ENCODE assay signal across 16 cellular contexts in genomic region chr19:13937479-13938360, GRCh38. TPM values are rescaled to one million over a fixed set of nuclear protein-coding genes. Genes with fewer than 3 reads are reported as not detected.
DNase-seq lines count a peak whose midpoint lies in the region; ATAC-seq and TF ChIP-seq lines count a peak whose summit lies in the region.
"Had no signal": no experiment of that assay in that cellular context is flagged by ENCODE, and none has a peak within 500 bp of the region (broad histone marks: within the 10 kb centered on the region; RNA-seq: fewer than 3 reads in every experiment).

No MANE protein-coding gene starts in this region.

- peaks cover 0 to 2% (median 0%) of the 10 kb centered on the region in 5 donors for H3K9me3 Mint-ChIP-seq in CD8-positive, alpha-beta memory T cell
- H3K9me3 Mint-ChIP-seq: CD4-positive, alpha-beta T cell; IgD-negative memory B cell; neural crest cell had no signal

- no peaks in the 10 kb centered on the region for H3K36me3 ChIP-seq in esophagus muscularis mucosa
- H3K36me3 ChIP-seq in osteoblast (ENCODE audit: insufficient read depth, low read length): no peaks in the 10 kb centered on the region
- no peaks in the 10 kb centered on the region for H3K36me3 ChIP-seq in CD8-positive, alpha-beta memory T cell (ENCODE audit: insufficient read depth, low read length)

- peak overlapping the region in 1 of 8 donors; percentile 72 for H3K27ac Mint-ChIP-seq in CD8-positive, alpha-beta memory T cell
- H3K27ac Mint-ChIP-seq: CD4-positive, alpha-beta T cell; IgD-negative memory B cell had no signal

- H3K4me1 ChIP-seq in esophagus muscularis mucosa (peaks cover 0 to 14% (median 12%) of the 10 kb centered on the region in 4 donors), osteoblast (ENCODE audit: insufficient read depth, low read length) (peaks cover 5% of the 10 kb centered on the region)
- no peaks in the 10 kb centered on the region for H3K4me1 ChIP-seq in CD8-positive, alpha-beta memory T cell (ENCODE audit: insufficient read depth, low read length)

- TF ChIP-seq CTCF in AG10803 (conservative IDR thresholded peaks at IDR 0.05; ENCODE audit: low read length) (no peak), esophagus muscularis mucosa (IDR thresholded peaks at IDR 0.05) (no peak), osteoblast (IDR thresholded peaks at IDR 0.05; ENCODE audit: extremely low read depth, low read depth, low read length) (no peak)

- ATAC-seq in HG03342 (IDR thresholded peaks at IDR 0.05; ENCODE audit: unreplicated experiment) (no peak), left lobe of liver (no peak)

- peak overlapping the region; percentile 88 for H3K4me3 ChIP-seq in AG10803 (ENCODE audit: low read length)
- H3K4me3 ChIP-seq in esophagus muscularis mucosa: peak overlapping the region in 3 of 4 donors; percentile 8 to 27 (median 20)
- H3K4me3 ChIP-seq in osteoblast (ENCODE audit: insufficient read depth, low read length): peak overlapping the region; percentile 83
- H3K4me3 ChIP-seq in CD8-positive, alpha-beta memory T cell (ENCODE audit: low read length): no peak overlapping the region

- 37% methylated on average over 5 of the region's 30 CpGs for WGBS in esophagus muscularis mucosa

- peak overlapping the region; percentile 88 for H3K4me2 ChIP-seq in osteoblast (ENCODE audit: insufficient read depth, low read length)

- peaks cover 2 to 20% of the 10 kb centered on the region in 2 donors for H3K27me3 Mint-ChIP-seq in CD8-positive, alpha-beta memory T cell

- no peak for DNase-seq in AG10803 (ENCODE audit: low read depth)
- peak; percentile 42 to 66 for DNase-seq in NCI-H524 (lab: John Stamatoyannopoulos, UW)
- no peak for DNase-seq in esophagus muscularis mucosa (ENCODE audit: extremely low spot score)
- DNase-seq in osteoblast (ENCODE audit: insufficient read length, low spot score, missing footprints): peak; percentile 91
- DNase-seq in stimulated activated CD8-positive, alpha-beta memory T cell treated with anti-CD3 and anti-CD28 coated beads, Interleukin-4, amount 100 ng/mL, for 48 hours: no peak
- DNase-seq in CD8-positive, alpha-beta memory T cell: no peak
- no peak for DNase-seq in left lobe of liver (ENCODE audit: low spot score)
- DNase-seq: activated CD4-positive, alpha-beta T cell treated with anti-CD3 and anti-CD28 coated beads, Interleukin-2, amount 50 U/mL, for 48 hours; activated naive CD4-positive, alpha-beta T cell treated with Interleukin-2 at 50 U/mL for 16 hours; CD4-positive, alpha-beta T cell; effector CD4-positive, alpha-beta T cell; NCI-H446; stimulated activated CD4-positive, alpha-beta T cell treated with anti-CD3 and anti-CD28 coated beads, Interleukin-4, amount 100 ng/mL, for 4 hours had no signal

- peaks cover 0 to 4% (median 2%) of the 10 kb centered on the region in 3 donors for H3K4me1 Mint-ChIP-seq in CD8-positive, alpha-beta memory T cell

- H3K27me3 ChIP-seq in esophagus muscularis mucosa (peaks cover 0 to 58% (median 12%) of the 10 kb centered on the region in 4 donors), osteoblast (ENCODE audit: insufficient read depth, low read length) (no peaks in the 10 kb centered on the region)
- H3K27me3 ChIP-seq in CD8-positive, alpha-beta memory T cell (ENCODE audit: insufficient read depth, low read length, poor library complexity, severe bottlenecking): no peaks in the 10 kb centered on the region

- no peaks in the 10 kb centered on the region for H3K36me3 Mint-ChIP-seq in CD8-positive, alpha-beta memory T cell

- intact Hi-C loops in esophagus muscularis mucosa (cut with DNase I): no loop called here

- POLR2A ChIA-PET in CD8-positive, alpha-beta memory T cell (lab: Charles Lee): no interaction called here

- H2AFZ ChIP-seq in osteoblast (ENCODE audit: low read length): peak overlapping the region; percentile 58

- H3K4me3 Mint-ChIP-seq in CD8-positive, alpha-beta memory T cell: no peak overlapping the region
- H3K4me3 Mint-ChIP-seq: CD4-positive, alpha-beta T cell; IgD-negative memory B cell; neural crest cell had no signal

- CTCF ChIA-PET in CD8-positive, alpha-beta memory T cell (lab: Charles Lee): interaction anchor here (0.8 kb wide), 1 partner anchor 19 kb away, joined by 3 read pairs; no protein-coding TSS in a partner anchor

- TF ChIP-seq POLR2A in esophagus muscularis mucosa (IDR thresholded peaks at IDR 0.05; ENCODE audit: low read depth): no peak

- H3K79me2 ChIP-seq in osteoblast (ENCODE audit: insufficient read depth, low read length): no peaks in the 10 kb centered on the region

- TF ChIP-seq EP300 in esophagus muscularis mucosa (IDR thresholded peaks at IDR 0.05): no peak

- H4K20me1 ChIP-seq in osteoblast (ENCODE audit: insufficient read depth, low read length): no peaks in the 10 kb centered on the region

- H3K27ac ChIP-seq in esophagus muscularis mucosa (replicated peaks in 1 of 4) (no peak overlapping the region), osteoblast (ENCODE audit: low read depth, low read length) (no peak overlapping the region)
- H3K27ac ChIP-seq in CD8-positive, alpha-beta memory T cell (ENCODE audit: low read depth, low read length): no peak overlapping the region

- H3K9me3 ChIP-seq in esophagus muscularis mucosa (no peaks in the 10 kb centered on the region), osteoblast (ENCODE audit: low read depth, low read length) (no peaks in the 10 kb centered on the region)
- H3K9me3 ChIP-seq in CD8-positive, alpha-beta memory T cell (ENCODE audit: low read length): no peaks in the 10 kb centered on the region

RNA-seq across cellular contexts. Expression of gene PODNL1, which starts 0.5 kb away (rescaled TPM):
- total RNA-seq in esophagus muscularis mucosa: under 1 TPM in 2 of 4 donors, not detected in 2; 0.66 to 0.69 TPM
- 4.0 and 6.5 TPM in 2 replicates for total RNA-seq in osteoblast
- total RNA-seq in CD8-positive, alpha-beta memory T cell: under 1 TPM in 1 of 2 experiments, not detected in 1; 0.24 TPM
- not detected for polyA plus RNA-seq in CD8-positive, alpha-beta memory T cell
- not detected for total RNA-seq in left lobe of liver
- total RNA-seq: CD4-positive, alpha-beta T cell had no signal
- polyA plus RNA-seq: IgD-negative memory B cell had no signal

RNA-seq across cellular contexts. Expression of gene DCAF15, which starts 14.6 kb away (rescaled TPM):
- total RNA-seq in esophagus muscularis mucosa: 10 to 100 TPM in 3 of 4 donors, 1 to 10 TPM in 1; 9.8 to 23.9 (median 13.4) TPM
- total RNA-seq in osteoblast: 11.5 and 11.9 TPM in 2 replicates
- total RNA-seq in CD8-positive, alpha-beta memory T cell: 10 to 100 TPM; 64.6 to 66.5 TPM
- polyA plus RNA-seq in CD8-positive, alpha-beta memory T cell: 8.0 TPM
- total RNA-seq in left lobe of liver: 11.4 TPM

RNA-seq across cellular contexts. Expression of gene CC2D1A, which starts 31.7 kb away (rescaled TPM):
- 10 to 100 TPM; 22.9 to 42.8 (median 33.6) TPM for total RNA-seq in esophagus muscularis mucosa
- 19.2 and 22.4 TPM in 2 replicates for total RNA-seq in osteoblast
- 10 to 100 TPM; 30.8 to 31.0 TPM for total RNA-seq in CD8-positive, alpha-beta memory T cell
- 15.3 TPM for polyA plus RNA-seq in CD8-positive, alpha-beta memory T cell
- total RNA-seq in left lobe of liver: 24.9 TPM

RNA-seq across cellular contexts. Expression of gene BRME1, which starts 31.8 kb away (rescaled TPM):
- 1 to 10 TPM in 1 of 4 donors, under 1 TPM in 3; 0.42 to 1.1 (median 0.78) TPM for total RNA-seq in esophagus muscularis mucosa
- total RNA-seq in osteoblast: 0.59 and 0.72 TPM in 2 replicates
- 1 to 10 TPM; 6.8 to 8.2 TPM for total RNA-seq in CD8-positive, alpha-beta memory T cell
- 3.5 TPM for polyA plus RNA-seq in CD8-positive, alpha-beta memory T cell
- total RNA-seq in left lobe of liver: 1.3 TPM
- polyA plus RNA-seq: IgD-negative memory B cell had no signal

Comparison
In these comparisons a context has a peak if more than half of its experiments do, and no peak if none do; other contexts are left out.
1. DNase-seq: peak in NCI-H524 (2 of 2) and osteoblast (single experiment); none in AG10803 (single experiment), esophagus muscularis mucosa (single experiment), stimulated activated CD8-positive, alpha-beta memory T cell treated with anti-CD3 and anti-CD28 coated beads, Interleukin-4, amount 100 ng/mL, for 48 hours (single experiment), CD8-positive, alpha-beta memory T cell (0 of 5) and left lobe of liver (single experiment).